Comparison of ENCODE assay signal across 18 cellular contexts in the genomic region with DNA sequence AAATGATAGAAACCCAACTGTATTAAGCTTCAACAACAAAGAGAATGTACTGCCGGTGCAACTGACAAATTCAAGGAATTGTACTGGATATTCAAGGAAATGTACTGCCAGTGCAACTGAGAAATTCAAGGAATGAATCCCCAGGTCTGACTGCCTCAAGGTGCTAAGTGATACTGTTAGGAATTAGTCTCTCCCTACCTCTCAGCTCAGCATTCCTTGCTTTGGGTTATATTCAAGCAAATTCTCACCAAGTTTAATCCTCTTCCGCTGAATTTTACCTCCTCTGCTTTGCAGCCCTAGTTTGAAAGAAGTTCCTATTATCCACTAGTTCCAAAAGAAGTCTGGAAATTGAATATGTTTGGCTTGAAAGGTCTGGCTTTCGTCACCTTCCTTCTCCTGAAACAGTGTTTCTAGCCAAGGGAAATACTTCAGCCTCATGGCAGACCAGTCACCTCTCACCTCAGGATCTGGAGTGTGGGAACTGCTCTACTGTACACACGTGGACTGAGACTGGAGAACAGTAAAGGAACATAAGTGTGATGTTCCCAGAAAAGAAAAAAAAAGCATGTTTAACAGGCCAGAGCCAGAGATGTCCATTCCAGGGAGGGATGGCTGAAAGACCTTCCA.
"Had no signal": no experiment of that assay in that cellular context is flagged by ENCODE, and none has a peak within 500 bp of the region (broad histone marks: within the 10 kb centered on the region; RNA-seq: fewer than 3 reads in every experiment).

No MANE protein-coding gene starts in this region.

- H3K4me3 ChIP-seq: heart right ventricle, mucosa of descending colon had no signal

- H3K36me3 ChIP-seq: heart right ventricle had no signal

- H3K27ac Mint-ChIP-seq: activated naive CD8-positive, alpha-beta T cell treated with anti-CD3 and anti-CD28 coated beads for 36 hours; immature natural killer cell; memory B cell; nephron progenitor cell; stimulated activated naive B cell treated with anti-CD40 and anti-IgM and Interleukin-4, amounts not matched to agents 10 μg/mL and 1 μg/mL and 100 μg/mL, for 72 hours; type B pancreatic cell had no signal

- DNase-seq: activated CD4-positive, alpha-beta T cell treated with anti-CD3 and anti-CD28 coated beads, Interleukin-2, amount 50 U/mL, for 4 hours; activated CD8-positive, alpha-beta memory T cell treated with anti-CD3 and anti-CD28 coated beads, Interleukin-2, amount 50 U/mL, for 48 hours; activated naive CD4-positive, alpha-beta T cell treated with Interleukin-2 at 50 U/mL for 16 hours; activated naive CD8-positive, alpha-beta T cell treated with anti-CD3 and anti-CD28 coated beads for 36 hours; activated T-cell treated with anti-CD3 and anti-CD28 coated beads, Interleukin-2, amount 50 U/mL, for 4 hours; erythroblast; foreskin fibroblast; heart right ventricle; immature natural killer cell; mucosa of descending colon; nephron progenitor cell; stimulated activated CD4-positive, alpha-beta T cell treated with anti-CD3 and anti-CD28 coated beads, Interleukin-2, amount 100 ng/mL, for 48 hours; stimulated activated CD8-positive, alpha-beta memory T cell treated with anti-CD3 and anti-CD28 coated beads, Interleukin-4, amount 100 ng/mL, for 48 hours; stimulated activated naive B cell treated with anti-CD40 and anti-IgM and Interleukin-4, amounts not matched to agents 10 μg/mL and 1 μg/mL and 100 μg/mL, for 72 hours; T-helper 1 cell; T-helper 9 cell had no signal

- H3K4me1 Mint-ChIP-seq: activated naive CD8-positive, alpha-beta T cell treated with anti-CD3 and anti-CD28 coated beads for 36 hours; immature natural killer cell; memory B cell; nephron progenitor cell; stimulated activated naive B cell treated with anti-CD40 and anti-IgM and Interleukin-4, amounts not matched to agents 10 μg/mL and 1 μg/mL and 100 μg/mL, for 72 hours had no signal

- H3K9me3 Mint-ChIP-seq: activated naive CD8-positive, alpha-beta T cell treated with anti-CD3 and anti-CD28 coated beads for 36 hours had no signal

- H3K36me3 Mint-ChIP-seq: activated naive CD8-positive, alpha-beta T cell treated with anti-CD3 and anti-CD28 coated beads for 36 hours; immature natural killer cell; memory B cell; stimulated activated naive B cell treated with anti-CD40 and anti-IgM and Interleukin-4, amounts not matched to agents 10 μg/mL and 1 μg/mL and 100 μg/mL, for 72 hours had no signal

- H3K27ac ChIP-seq: heart right ventricle had no signal

- H3K27me3 ChIP-seq: heart right ventricle had no signal

- ATAC-seq: activated T-cell treated with anti-CD3 and anti-CD28 coated beads, Interleukin-2, amount 50 U/mL, for 4 hours; mucosa of descending colon; stimulated activated naive B cell treated with anti-CD40 and anti-IgM and Interleukin-4, amounts not matched to agents 10 μg/mL and 1 μg/mL and 100 μg/mL, for 72 hours had no signal

- H3K27me3 Mint-ChIP-seq: activated naive CD8-positive, alpha-beta T cell treated with anti-CD3 and anti-CD28 coated beads for 36 hours; memory B cell; stimulated activated naive B cell treated with anti-CD40 and anti-IgM and Interleukin-4, amounts not matched to agents 10 μg/mL and 1 μg/mL and 100 μg/mL, for 72 hours had no signal

- H3K4me3 Mint-ChIP-seq: activated naive CD8-positive, alpha-beta T cell treated with anti-CD3 and anti-CD28 coated beads for 36 hours; activated T-cell treated with anti-CD3 and anti-CD28 coated beads, Interleukin-2, amount 50 U/mL, for 4 hours; immature natural killer cell; memory B cell; nephron progenitor cell; stimulated activated naive B cell treated with anti-CD40 and anti-IgM and Interleukin-4, amounts not matched to agents 10 μg/mL and 1 μg/mL and 100 μg/mL, for 72 hours; type B pancreatic cell had no signal
